ENCODE assay signal across 23 cellular contexts in genomic region chr5:79856456-79857055, GRCh38.
DNase-seq lines count a peak whose midpoint lies in the region; ATAC-seq and TF ChIP-seq lines count a peak whose summit lies in the region.
"Had no signal": no experiment of that assay in that cellular context is flagged by ENCODE, and none has a peak within 500 bp of the region (broad histone marks: within the 10 kb centered on the region; RNA-seq: fewer than 3 reads in every experiment).

No MANE protein-coding gene starts in this region.

- CTCF ChIA-PET in HEK293 (lab: Yijun Ruan, JAX) = interaction anchor here (0.5 to 1.9 kb wide), 7 partner anchors 8 to 227 kb away, joined by 3 to 7 read pairs (median 5); partner anchors contain the start of gene CMYA5

- H3K27ac ChIP-seq in HEK293 (ENCODE audit: extremely low read depth, low read depth, low read length) (no peak overlapping the region), coronary artery (no peak overlapping the region), esophagus squamous epithelium (no peak overlapping the region)
- H3K27ac ChIP-seq: A549; BLaER1 treated with 17β-estradiol and CSF1 and Interleukin-3, amounts not matched to agents 10 nM and 100 nM had no signal

- POLR2A ChIA-PET in HEK293 (lab: Yijun Ruan, JAX) = no interaction called here

- 85 to 88% methylated on average over 9 of the region's 9 CpGs for WGBS in esophagus squamous epithelium, 2 donors

- no peaks in the 10 kb centered on the region for H3K36me3 ChIP-seq in HEK293 (ENCODE audit: control insufficient read depth in 2 of 2, insufficient read depth in 1 of 2, low read length in 2 of 2)
- no peaks in the 10 kb centered on the region for H3K36me3 ChIP-seq in esophagus squamous epithelium
- H3K36me3 ChIP-seq: BE2C; BLaER1 treated with 17β-estradiol and CSF1 and Interleukin-3, amounts not matched to agents 10 nM and 100 nM had no signal

- peak; percentile 28 for ATAC-seq in sciatic nerve
- ATAC-seq: A549 had no signal

- TF ChIP-seq CTCF in HEK293 (tag by site-specific recombination; IDR thresholded peaks at IDR 0.05) = no peak
- TF ChIP-seq CTCF in coronary artery (IDR thresholded peaks at IDR 0.05) = no peak
- no peak for TF ChIP-seq CTCF in esophagus squamous epithelium (IDR thresholded peaks at IDR 0.05)

- DNase-seq in coronary artery (ENCODE audit: low spot score) (peak; percentile 55), islet precursor cell (peak; percentile 32), sciatic nerve (ENCODE audit: low spot score) (no peak), NCI-H2171 (lab: John Stamatoyannopoulos, UW) (no peak), esophagus squamous epithelium (lab: John Stamatoyannopoulos, UW) (no peak)
- DNase-seq in activated CD4-positive, alpha-beta T cell treated with anti-CD3 and anti-CD28 coated beads, Interleukin-2, amount 50 U/mL, for 1 hour = no peak
- DNase-seq: 8988T; ACHN; AML-193; BE2C; Calu3; CD4-positive, alpha-beta T cell; CD8-positive, alpha-beta memory T cell; COR-L47; DMS53; DMS79 treated with DMSO at 0.1 percent for 48 hours; GF-D8; GOT3; H7; HCEC 1CT had no signal

- no peak overlapping the region for H3K4me3 ChIP-seq in HEK293 (ENCODE audit: low read depth, low read length)
- H3K4me3 ChIP-seq in coronary artery = no peak overlapping the region
- H3K4me3 ChIP-seq in esophagus squamous epithelium = no peak overlapping the region
- H3K4me3 ChIP-seq: A549; BLaER1 treated with 17β-estradiol and CSF1 and Interleukin-3, amounts not matched to agents 10 nM and 100 nM had no signal

- H3K9me3 ChIP-seq in HEK293 (ENCODE audit: control insufficient read depth, insufficient read depth, low read depth, low read length) = no peaks in the 10 kb centered on the region
- H3K9me3 ChIP-seq in esophagus squamous epithelium = no peaks in the 10 kb centered on the region
- H3K9me3 ChIP-seq: A549; BE2C; BLaER1 treated with 17β-estradiol and CSF1 and Interleukin-3, amounts not matched to agents 10 nM and 100 nM had no signal

- TF ChIP-seq POLR2A in esophagus squamous epithelium (IDR thresholded peaks at IDR 0.05) = no peak

- peaks cover 0 to 15% (median 0%) of the 10 kb centered on the region in 4 donors for H3K27me3 ChIP-seq in esophagus squamous epithelium
- H3K27me3 ChIP-seq: BLaER1 treated with 17β-estradiol and CSF1 and Interleukin-3, amounts not matched to agents 10 nM and 100 nM had no signal

- intact Hi-C loops in sciatic nerve (cut with DNase I) = no loop called here
- intact Hi-C loops in esophagus squamous epithelium (cut with DNase I) = no loop called here

- H3K4me1 ChIP-seq in HEK293 (ENCODE audit: control insufficient read depth, insufficient read depth, low read length) = no peaks in the 10 kb centered on the region
- no peaks in the 10 kb centered on the region for H3K4me1 ChIP-seq in esophagus squamous epithelium
- H3K4me1 ChIP-seq: A549; BE2C; BLaER1 treated with 17β-estradiol and CSF1 and Interleukin-3, amounts not matched to agents 10 nM and 100 nM had no signal

TF ChIP-seq in HEK293, 187 proteins besides CTCF, POLR2A, EP300 and RAD21:
- TF ChIP-seq ZNF37A (tag by site-specific recombination; IDR thresholded peaks at IDR 0.05) = no peak
- 0 out of 2 replicates have a peak, but pooled peaks have one; percentile 19 for TF ChIP-seq EGR2 (tag by site-specific recombination; IDR thresholded peaks at IDR 0.05; ENCODE audit: low read depth)

Comparison
In these comparisons a context has a peak if more than half of its experiments do, and no peak if none do; other contexts are left out.
1. DNase-seq: peak in coronary artery (single experiment) and islet precursor cell (single experiment); none in sciatic nerve (single experiment), NCI-H2171 (single experiment), activated CD4-positive, alpha-beta T cell treated with anti-CD3 and anti-CD28 coated beads, Interleukin-2, amount 50 U/mL, for 1 hour (single experiment) and esophagus squamous epithelium (single experiment).